ENCODE assay signal across 28 cellular contexts in the genomic region with DNA sequence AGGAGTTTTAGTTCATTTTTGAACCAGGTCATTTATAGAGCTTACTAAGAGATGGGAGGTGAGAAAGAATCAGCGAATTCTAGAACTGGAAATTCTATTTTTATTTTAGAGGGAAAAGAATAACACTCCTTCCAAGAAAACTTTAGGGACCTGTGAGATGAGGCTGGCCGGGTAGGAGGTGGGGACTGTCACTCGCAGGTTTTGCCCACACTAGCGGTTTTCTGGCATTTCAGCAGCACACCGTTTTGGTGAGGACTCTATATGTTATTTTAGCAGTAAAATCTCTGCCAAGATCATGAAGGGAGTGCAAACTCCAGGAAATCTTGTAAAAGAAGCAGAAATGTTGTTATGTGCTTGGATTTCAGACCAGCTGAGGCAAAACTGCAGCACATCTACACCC.
"Had no signal": no experiment of that assay in that cellular context is flagged by ENCODE, and none has a peak within 500 bp of the region (broad histone marks: within the 10 kb centered on the region; RNA-seq: fewer than 3 reads in every experiment).

No MANE protein-coding gene starts in this region.

- FAIRE-seq: frontal cortex had no signal

- H3K4me3 Mint-ChIP-seq: activated CD4-positive, alpha-beta memory T cell treated with anti-CD3 and anti-CD28 coated beads, Interleukin-2, amount 10 ng/mL, durations not matched to agents 7 days and 5 days; activated CD4-positive, alpha-beta T cell treated with anti-CD3 and anti-CD28 coated beads, Interleukin-2, amount 10 ng/mL, durations not matched to agents 7 days and 5 days; activated naive CD4-positive, alpha-beta T cell treated with anti-CD3 and anti-CD28 coated beads, Interleukin-2, amount 10 ng/mL, durations not matched to agents 7 days and 5 days; activated naive CD8-positive, alpha-beta T cell treated with anti-CD3 and anti-CD28 coated beads, Interleukin-2, amount 10 ng/mL, durations not matched to agents 7 days and 5 days; activated T-cell treated with anti-CD3 and anti-CD28 coated beads, Interleukin-2, amount 50 U/mL, for 24 hours; activated T-cell treated with anti-CD3 and anti-CD28 coated beads, Interleukin-2, amount 50 U/mL, for 72 hours; dendritic cell treated with granulocyte-macrophage colony-stimulating factor and Interleukin-4, amounts not matched to agents 40 ng/mL and 50 ng/mL, for 4 days; endodermal cell; T-helper 17 cell; WTC11 had no signal

- H3K9me3 Mint-ChIP-seq: activated CD4-positive, alpha-beta memory T cell treated with anti-CD3 and anti-CD28 coated beads, Interleukin-2, amount 10 ng/mL, durations not matched to agents 7 days and 5 days; activated CD4-positive, alpha-beta T cell treated with anti-CD3 and anti-CD28 coated beads, Interleukin-2, amount 10 ng/mL, durations not matched to agents 7 days and 5 days; activated naive CD4-positive, alpha-beta T cell treated with anti-CD3 and anti-CD28 coated beads, Interleukin-2, amount 10 ng/mL, durations not matched to agents 7 days and 5 days; activated naive CD8-positive, alpha-beta T cell treated with anti-CD3 and anti-CD28 coated beads, Interleukin-2, amount 10 ng/mL, durations not matched to agents 7 days and 5 days; activated T-cell treated with anti-CD3 and anti-CD28 coated beads, Interleukin-2, amount 50 U/mL, for 24 hours; dendritic cell treated with granulocyte-macrophage colony-stimulating factor and Interleukin-4, amounts not matched to agents 40 ng/mL and 50 ng/mL, for 4 days; endodermal cell; WTC11 had no signal

- H3K27me3 Mint-ChIP-seq: activated CD4-positive, alpha-beta memory T cell treated with anti-CD3 and anti-CD28 coated beads, Interleukin-2, amount 10 ng/mL, durations not matched to agents 7 days and 5 days; activated CD4-positive, alpha-beta T cell treated with anti-CD3 and anti-CD28 coated beads, Interleukin-2, amount 10 ng/mL, durations not matched to agents 7 days and 5 days; activated naive CD4-positive, alpha-beta T cell treated with anti-CD3 and anti-CD28 coated beads, Interleukin-2, amount 10 ng/mL, durations not matched to agents 7 days and 5 days; activated naive CD8-positive, alpha-beta T cell treated with anti-CD3 and anti-CD28 coated beads, Interleukin-2, amount 10 ng/mL, durations not matched to agents 7 days and 5 days; activated T-cell treated with anti-CD3 and anti-CD28 coated beads, Interleukin-2, amount 50 U/mL, for 24 hours; dendritic cell treated with granulocyte-macrophage colony-stimulating factor and Interleukin-4, amounts not matched to agents 40 ng/mL and 50 ng/mL, for 4 days; T-helper 17 cell had no signal

- ATAC-seq: activated naive CD4-positive, alpha-beta T cell treated with anti-CD3 and anti-CD28 coated beads, Interleukin-2, amount 50 U/mL, for 72 hours; activated T-cell treated with anti-CD3 and anti-CD28 coated beads, Interleukin-2, amount 50 U/mL, for 72 hours; esophagus mucosa; T-helper 17 cell; WTC11 had no signal

- H3K36me3 Mint-ChIP-seq: activated naive CD4-positive, alpha-beta T cell treated with anti-CD3 and anti-CD28 coated beads, Interleukin-2, amount 10 ng/mL, durations not matched to agents 7 days and 5 days; activated naive CD4-positive, alpha-beta T cell treated with anti-CD3 and anti-CD28 coated beads, Interleukin-2, amount 50 U/mL, for 72 hours; activated naive CD8-positive, alpha-beta T cell treated with anti-CD3 and anti-CD28 coated beads, Interleukin-2, amount 10 ng/mL, durations not matched to agents 7 days and 5 days; brain; WTC11 had no signal

- H3K27ac Mint-ChIP-seq: activated CD4-positive, alpha-beta memory T cell treated with anti-CD3 and anti-CD28 coated beads, Interleukin-2, amount 10 ng/mL, durations not matched to agents 7 days and 5 days; activated CD4-positive, alpha-beta T cell treated with anti-CD3 and anti-CD28 coated beads, Interleukin-2, amount 10 ng/mL, durations not matched to agents 7 days and 5 days; activated naive CD4-positive, alpha-beta T cell treated with anti-CD3 and anti-CD28 coated beads, Interleukin-2, amount 10 ng/mL, durations not matched to agents 7 days and 5 days; activated naive CD4-positive, alpha-beta T cell treated with anti-CD3 and anti-CD28 coated beads, Interleukin-2, amount 50 U/mL, for 72 hours; activated naive CD8-positive, alpha-beta T cell treated with anti-CD3 and anti-CD28 coated beads, Interleukin-2, amount 10 ng/mL, durations not matched to agents 7 days and 5 days; activated T-cell treated with anti-CD3 and anti-CD28 coated beads, Interleukin-2, amount 50 U/mL, for 24 hours; activated T-cell treated with anti-CD3 and anti-CD28 coated beads, Interleukin-2, amount 50 U/mL, for 72 hours; dendritic cell treated with granulocyte-macrophage colony-stimulating factor and Interleukin-4, amounts not matched to agents 40 ng/mL and 50 ng/mL, for 4 days; endodermal cell; T-helper 17 cell; WTC11 had no signal

- DNase-seq: activated CD4-positive, alpha-beta memory T cell treated with anti-CD3 and anti-CD28 coated beads, Interleukin-2, amount 10 ng/mL, durations not matched to agents 7 days and 5 days; activated CD4-positive, alpha-beta T cell treated with anti-CD3 and anti-CD28 coated beads for 1 hour; activated CD4-positive, alpha-beta T cell treated with anti-CD3 and anti-CD28 coated beads for 4 hours; activated CD4-positive, alpha-beta T cell treated with anti-CD3 and anti-CD28 coated beads, Interleukin-2, amount 10 ng/mL, durations not matched to agents 7 days and 5 days; activated CD4-positive, alpha-beta T cell treated with anti-CD3 and anti-CD28 coated beads, Interleukin-2, amount 50 U/mL, for 4 hours; activated CD8-positive, alpha-beta memory T cell treated with anti-CD3 and anti-CD28 coated beads, Interleukin-2, amount 50 U/mL, for 48 hours; activated gamma-delta T cell; activated naive CD4-positive, alpha-beta T cell; activated naive CD4-positive, alpha-beta T cell treated with anti-CD3 and anti-CD28 coated beads, Interleukin-2, amount 10 ng/mL, durations not matched to agents 7 days and 5 days; activated naive CD8-positive, alpha-beta T cell treated with anti-CD3 and anti-CD28 coated beads, Interleukin-2, amount 10 ng/mL, durations not matched to agents 7 days and 5 days; activated T-cell treated with anti-CD3 and anti-CD28 coated beads for 4 hours; activated T-cell treated with anti-CD3 and anti-CD28 coated beads, Interleukin-2, amount 50 U/mL, for 24 hours; activated T-cell treated with anti-CD3 and anti-CD28 coated beads, Interleukin-2, amount 50 U/mL, for 72 hours; central memory CD4-positive, alpha-beta T cell; cerebellar nuclear complex; colonic mucosa; effector memory CD4-positive, alpha-beta T cell; endodermal cell; foreskin fibroblast; glutamatergic neuron; T-helper 1 cell; T-helper 17 cell had no signal

- H3K4me1 Mint-ChIP-seq: activated CD4-positive, alpha-beta memory T cell treated with anti-CD3 and anti-CD28 coated beads, Interleukin-2, amount 10 ng/mL, durations not matched to agents 7 days and 5 days; activated CD4-positive, alpha-beta T cell treated with anti-CD3 and anti-CD28 coated beads, Interleukin-2, amount 10 ng/mL, durations not matched to agents 7 days and 5 days; activated naive CD4-positive, alpha-beta T cell treated with anti-CD3 and anti-CD28 coated beads, Interleukin-2, amount 10 ng/mL, durations not matched to agents 7 days and 5 days; activated naive CD8-positive, alpha-beta T cell treated with anti-CD3 and anti-CD28 coated beads, Interleukin-2, amount 10 ng/mL, durations not matched to agents 7 days and 5 days; T-helper 17 cell had no signal
